ENCODE assay signal across 1 cellular context in the genomic region with DNA sequence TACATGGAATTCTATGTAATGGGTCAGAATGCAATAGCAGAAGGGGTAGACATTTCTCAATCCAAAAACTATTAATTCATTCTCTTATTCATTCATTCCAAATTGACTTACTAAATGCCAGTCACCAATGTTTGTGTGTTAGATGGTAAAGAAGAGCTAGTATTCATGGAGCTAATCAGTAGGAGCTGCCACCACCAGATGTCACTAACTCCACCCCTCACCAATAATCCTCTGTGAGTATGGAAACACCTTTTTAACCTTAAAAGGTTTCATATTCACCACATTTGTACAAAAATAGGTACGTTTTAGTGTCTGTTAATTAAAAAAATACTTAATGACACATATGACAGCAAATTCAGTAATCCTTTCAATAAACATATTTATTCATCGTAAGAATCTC.
TF ChIP-seq lines count a peak whose summit lies in the region.

No MANE protein-coding gene starts in this region.

TF ChIP-seq in GM23338, 12 proteins besides CTCF, POLR2A, EP300 and RAD21 (continued from another document):
- TF ChIP-seq, protein P1, sequence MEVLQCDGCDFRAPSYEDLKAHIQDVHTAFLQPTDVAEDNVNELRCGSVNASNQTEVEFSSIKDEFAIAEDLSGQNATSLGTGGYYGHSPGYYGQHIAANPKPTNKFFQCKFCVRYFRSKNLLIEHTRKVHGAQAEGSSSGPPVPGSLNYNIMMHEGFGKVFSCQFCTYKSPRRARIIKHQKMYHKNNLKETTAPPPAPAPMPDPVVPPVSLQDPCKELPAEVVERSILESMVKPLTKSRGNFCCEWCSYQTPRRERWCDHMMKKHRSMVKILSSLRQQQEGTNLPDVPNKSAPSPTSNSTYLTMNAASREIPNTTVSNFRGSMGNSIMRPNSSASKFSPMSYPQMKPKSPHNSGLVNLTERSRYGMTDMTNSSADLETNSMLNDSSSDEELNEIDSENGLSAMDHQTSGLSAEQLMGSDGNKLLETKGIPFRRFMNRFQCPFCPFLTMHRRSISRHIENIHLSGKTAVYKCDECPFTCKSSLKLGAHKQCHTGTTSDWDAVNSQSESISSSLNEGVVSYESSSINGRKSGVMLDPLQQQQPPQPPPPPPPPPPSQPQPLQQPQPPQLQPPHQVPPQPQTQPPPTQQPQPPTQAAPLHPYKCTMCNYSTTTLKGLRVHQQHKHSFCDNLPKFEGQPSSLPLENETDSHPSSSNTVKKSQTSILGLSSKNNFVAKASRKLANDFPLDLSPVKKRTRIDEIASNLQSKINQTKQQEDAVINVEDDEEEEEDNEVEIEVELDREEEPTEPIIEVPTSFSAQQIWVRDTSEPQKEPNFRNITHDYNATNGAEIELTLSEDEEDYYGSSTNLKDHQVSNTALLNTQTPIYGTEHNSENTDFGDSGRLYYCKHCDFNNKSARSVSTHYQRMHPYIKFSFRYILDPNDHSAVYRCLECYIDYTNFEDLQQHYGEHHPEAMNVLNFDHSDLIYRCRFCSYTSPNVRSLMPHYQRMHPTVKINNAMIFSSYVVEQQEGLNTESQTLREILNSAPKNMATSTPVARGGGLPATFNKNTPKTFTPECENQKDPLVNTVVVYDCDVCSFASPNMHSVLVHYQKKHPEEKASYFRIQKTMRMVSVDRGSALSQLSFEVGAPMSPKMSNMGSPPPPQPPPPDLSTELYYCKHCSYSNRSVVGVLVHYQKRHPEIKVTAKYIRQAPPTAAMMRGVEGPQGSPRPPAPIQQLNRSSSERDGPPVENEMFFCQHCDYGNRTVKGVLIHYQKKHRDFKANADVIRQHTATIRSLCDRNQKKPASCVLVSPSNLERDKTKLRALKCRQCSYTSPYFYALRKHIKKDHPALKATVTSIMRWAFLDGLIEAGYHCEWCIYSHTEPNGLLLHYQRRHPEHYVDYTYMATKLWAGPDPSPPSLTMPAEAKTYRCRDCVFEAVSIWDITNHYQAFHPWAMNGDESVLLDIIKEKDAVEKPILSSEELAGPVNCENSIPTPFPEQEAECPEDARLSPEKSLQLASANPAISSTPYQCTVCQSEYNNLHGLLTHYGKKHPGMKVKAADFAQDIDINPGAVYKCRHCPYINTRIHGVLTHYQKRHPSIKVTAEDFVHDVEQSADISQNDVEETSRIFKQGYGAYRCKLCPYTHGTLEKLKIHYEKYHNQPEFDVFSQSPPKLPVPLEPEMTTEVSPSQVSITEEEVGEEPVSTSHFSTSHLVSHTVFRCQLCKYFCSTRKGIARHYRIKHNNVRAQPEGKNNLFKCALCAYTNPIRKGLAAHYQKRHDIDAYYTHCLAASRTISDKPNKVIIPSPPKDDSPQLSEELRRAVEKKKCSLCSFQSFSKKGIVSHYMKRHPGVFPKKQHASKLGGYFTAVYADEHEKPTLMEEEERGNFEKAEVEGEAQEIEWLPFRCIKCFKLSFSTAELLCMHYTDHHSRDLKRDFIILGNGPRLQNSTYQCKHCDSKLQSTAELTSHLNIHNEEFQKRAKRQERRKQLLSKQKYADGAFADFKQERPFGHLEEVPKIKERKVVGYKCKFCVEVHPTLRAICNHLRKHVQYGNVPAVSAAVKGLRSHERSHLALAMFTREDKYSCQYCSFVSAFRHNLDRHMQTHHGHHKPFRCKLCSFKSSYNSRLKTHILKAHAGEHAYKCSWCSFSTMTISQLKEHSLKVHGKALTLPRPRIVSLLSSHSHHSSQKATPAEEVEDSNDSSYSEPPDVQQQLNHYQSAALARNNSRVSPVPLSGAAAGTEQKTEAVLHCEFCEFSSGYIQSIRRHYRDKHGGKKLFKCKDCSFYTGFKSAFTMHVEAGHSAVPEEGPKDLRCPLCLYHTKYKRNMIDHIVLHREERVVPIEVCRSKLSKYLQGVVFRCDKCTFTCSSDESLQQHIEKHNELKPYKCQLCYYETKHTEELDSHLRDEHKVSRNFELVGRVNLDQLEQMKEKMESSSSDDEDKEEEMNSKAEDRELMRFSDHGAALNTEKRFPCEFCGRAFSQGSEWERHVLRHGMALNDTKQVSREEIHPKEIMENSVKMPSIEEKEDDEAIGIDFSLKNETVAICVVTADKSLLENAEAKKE (CRISPR knock-in tag; IDR thresholded peaks at IDR 0.05): no peak
- TF ChIP-seq ETS1 (IDR thresholded peaks at IDR 0.05): no peak
